ENCODE assay signal across 19 cellular contexts in genomic region chr4:47827339-47828047, GRCh38. TPM values are rescaled to one million over a fixed set of nuclear protein-coding genes. Genes with fewer than 3 reads are reported as not detected.
"Had no signal": no experiment of that assay in that cellular context is flagged by ENCODE, and none has a peak within 500 bp of the region (broad histone marks: within the 10 kb centered on the region; RNA-seq: fewer than 3 reads in every experiment).

No MANE protein-coding gene starts in this region.

- H3K27me3 ChIP-seq: adrenal gland, esophagus muscularis mucosa, gastroesophageal sphincter, upper lobe of left lung had no signal

- H3K4me1 ChIP-seq: adrenal gland, breast epithelium, gastroesophageal sphincter, lower lobe of right lung, upper lobe of left lung had no signal

- H3K4me1 Mint-ChIP-seq: activated B cell treated with CpG ODN at 0.5 μM for 24 hours; stimulated activated naive B cell treated with anti-CD40 and anti-IgM and Interleukin-4, amounts not matched to agents 10 μg/mL and 1 μg/mL and 100 μg/mL, for 72 hours had no signal

- H3K27ac Mint-ChIP-seq: activated B cell treated with CpG ODN at 0.5 μM for 24 hours; natural killer cell treated with Interleukin-12 subunit alpha and Interleukin-12 subunit beta and Interleukin-15 and Interleukin-18, amount 100 ng/mL, for 72 hours; stimulated activated naive B cell treated with anti-CD40 and anti-IgM and Interleukin-4, amounts not matched to agents 10 μg/mL and 1 μg/mL and 100 μg/mL, for 72 hours; T-helper 2 cell treated with Interferon-gamma antibody and Interleukin-4, amounts not matched to agents 5 μg/mL and 100 μg/mL, for 36 hours had no signal

- H3K9me3 ChIP-seq: adrenal gland, breast epithelium, esophagus muscularis mucosa, gastroesophageal sphincter, lower lobe of right lung, thoracic aorta, upper lobe of left lung had no signal

- H3K9me3 Mint-ChIP-seq: activated B cell treated with CpG ODN at 0.5 μM for 24 hours; natural killer cell treated with Interleukin-12 subunit alpha and Interleukin-12 subunit beta and Interleukin-15 and Interleukin-18, amount 100 ng/mL, for 72 hours; stimulated activated naive B cell treated with anti-CD40 and anti-IgM and Interleukin-4, amounts not matched to agents 10 μg/mL and 1 μg/mL and 100 μg/mL, for 72 hours; T-helper 2 cell treated with Interferon-gamma antibody and Interleukin-4, amounts not matched to agents 5 μg/mL and 100 μg/mL, for 36 hours had no signal

- H3K36me3 Mint-ChIP-seq: natural killer cell treated with Interleukin-12 subunit alpha and Interleukin-12 subunit beta and Interleukin-15 and Interleukin-18, amount 100 ng/mL, for 72 hours; stimulated activated naive B cell treated with anti-CD40 and anti-IgM and Interleukin-4, amounts not matched to agents 10 μg/mL and 1 μg/mL and 100 μg/mL, for 72 hours had no signal

- DNase-seq: activated B cell treated with CpG ODN at 0.5 μM for 24 hours; activated CD4-positive, alpha-beta T cell treated with anti-CD3 and anti-CD28 coated beads for 4 hours; activated CD8-positive, alpha-beta memory T cell treated with anti-CD3 and anti-CD28 coated beads, Interleukin-2, amount 50 U/mL, for 48 hours; activated effector memory CD4-positive, alpha-beta T cell treated with Interleukin-2 at 50 U/mL for 16 hours; activated naive CD4-positive, alpha-beta T cell treated with anti-CD3 and anti-CD28 coated beads, Interleukin-2, amount 50 U/mL, for 16 hours; activated T-cell treated with anti-CD3 and anti-CD28 coated beads, Interleukin-2, amount 50 U/mL, for 48 hours; adrenal gland; dermis blood vessel endothelial cell; effector memory CD4-positive, alpha-beta T cell; lower lobe of right lung; nucleus accumbens; stimulated activated naive B cell treated with anti-CD40 and anti-IgM and Interleukin-4, amounts not matched to agents 10 μg/mL and 1 μg/mL and 100 μg/mL, for 72 hours; upper lobe of left lung had no signal

- H3K27ac ChIP-seq: adrenal gland, breast epithelium, esophagus muscularis mucosa, gastroesophageal sphincter, lower lobe of right lung, thoracic aorta, upper lobe of left lung had no signal

- H3K4me3 ChIP-seq: adrenal gland, breast epithelium, esophagus muscularis mucosa, gastroesophageal sphincter, lower lobe of right lung, thoracic aorta, upper lobe of left lung had no signal

- H3K36me3 ChIP-seq: adrenal gland, breast epithelium, esophagus muscularis mucosa, gastroesophageal sphincter, lower lobe of right lung, thoracic aorta, upper lobe of left lung had no signal

- H3K4me3 Mint-ChIP-seq: activated B cell treated with CpG ODN at 0.5 μM for 24 hours; natural killer cell treated with Interleukin-12 subunit alpha and Interleukin-12 subunit beta and Interleukin-15 and Interleukin-18, amount 100 ng/mL, for 72 hours; stimulated activated naive B cell treated with anti-CD40 and anti-IgM and Interleukin-4, amounts not matched to agents 10 μg/mL and 1 μg/mL and 100 μg/mL, for 72 hours; T-helper 2 cell treated with Interferon-gamma antibody and Interleukin-4, amounts not matched to agents 5 μg/mL and 100 μg/mL, for 36 hours had no signal

- ATAC-seq: gastroesophageal sphincter; lower lobe of right lung; natural killer cell treated with Interleukin-12 subunit alpha and Interleukin-12 subunit beta and Interleukin-15 and Interleukin-18, amount 100 ng/mL, for 72 hours; stimulated activated naive B cell treated with anti-CD40 and anti-IgM and Interleukin-4, amounts not matched to agents 10 μg/mL and 1 μg/mL and 100 μg/mL, for 72 hours had no signal

RNA-seq across cellular contexts. Expression of gene CORIN, which starts 10.4 kb away (rescaled TPM):
- total RNA-seq: activated B cell treated with CpG ODN at 0.5 μM for 24 hours; natural killer cell treated with Interleukin-12 subunit alpha and Interleukin-12 subunit beta and Interleukin-15 and Interleukin-18, amount 100 ng/mL, for 72 hours had no signal
